ENCODE assay signal across 1 cellular context in the genomic region with DNA sequence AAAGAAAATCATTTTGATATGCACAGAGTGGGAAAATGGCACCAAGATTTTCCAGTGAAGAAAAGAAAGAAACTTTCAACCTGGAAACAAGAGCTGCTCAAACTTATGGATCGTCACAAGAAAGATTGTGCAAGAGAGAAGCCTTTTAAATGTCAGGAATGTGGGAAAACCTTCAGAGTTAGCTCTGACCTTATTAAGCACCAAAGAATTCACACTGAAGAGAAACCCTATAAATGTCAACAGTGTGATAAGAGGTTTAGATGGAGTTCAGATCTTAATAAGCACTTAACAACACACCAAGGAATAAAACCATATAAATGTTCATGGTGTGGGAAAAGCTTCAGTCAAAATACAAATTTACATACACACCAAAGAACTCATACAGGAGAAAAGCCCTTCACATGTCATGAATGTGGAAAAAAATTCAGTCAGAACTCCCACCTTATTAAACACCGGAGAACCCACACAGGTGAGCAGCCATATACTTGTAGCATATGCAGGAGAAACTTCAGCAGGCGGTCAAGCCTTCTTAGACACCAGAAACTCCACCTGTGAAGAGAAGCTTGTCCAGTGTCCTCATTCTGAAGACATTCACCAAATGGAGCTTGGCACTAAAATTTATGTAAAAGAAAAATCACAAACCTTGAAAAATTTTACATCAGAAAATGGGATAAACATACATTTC.
A peak's percentile ranks its signal among the peaks of the same experiment; 100 is the strongest.
TF ChIP-seq lines count a peak whose summit lies in the region.

No MANE protein-coding gene starts in this region.

TF ChIP-seq in K562, 482 proteins besides CTCF, POLR2A, EP300 and RAD21 (continued from another document):
- TF ChIP-seq, protein P1, sequence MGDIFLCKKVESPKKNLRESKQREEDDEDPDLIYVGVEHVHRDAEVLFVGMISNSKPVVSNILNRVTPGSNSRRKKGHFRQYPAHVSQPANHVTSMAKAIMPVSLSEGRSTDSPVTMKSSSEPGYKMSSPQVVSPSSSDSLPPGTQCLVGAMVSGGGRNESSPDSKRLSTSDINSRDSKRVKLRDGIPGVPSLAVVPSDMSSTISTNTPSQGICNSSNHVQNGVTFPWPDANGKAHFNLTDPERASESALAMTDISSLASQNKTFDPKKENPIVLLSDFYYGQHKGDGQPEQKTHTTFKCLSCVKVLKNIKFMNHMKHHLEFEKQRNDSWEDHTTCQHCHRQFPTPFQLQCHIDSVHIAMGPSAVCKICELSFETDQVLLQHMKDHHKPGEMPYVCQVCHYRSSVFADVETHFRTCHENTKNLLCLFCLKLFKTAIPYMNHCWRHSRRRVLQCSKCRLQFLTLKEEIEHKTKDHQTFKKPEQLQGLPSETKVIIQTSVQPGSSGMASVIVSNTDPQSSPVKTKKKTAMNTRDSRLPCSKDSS (IDR thresholded peaks at IDR 0.05; ENCODE audit: low read depth, partially characterized antibody) = peak; percentile 99
- peak; percentile 69 for TF ChIP-seq SOX6 (IDR thresholded peaks at IDR 0.05)
- 0 out of 4 replicates have a peak, but pooled peaks of 1 of the 2 experiments have one; percentile 10 for TF ChIP-seq TEAD1 (CRISPR knock-in tag; IDR thresholded peaks at IDR 0.05)
- 0 out of 2 replicates have a peak, but pooled peaks have one; percentile 28 for TF ChIP-seq MEF2D (tag; conservative IDR thresholded peaks at IDR 0.05; ENCODE audit: low read depth)
- peak; percentile 67; the same call in 1 of the 2 replicates for TF ChIP-seq MTA1 (IDR thresholded peaks at IDR 0.05; ENCODE audit: borderline replicate concordance)
- TF ChIP-seq HDAC2 (IDR thresholded peaks at IDR 0.05) = peak; percentile 51; the same call in 1 of the 2 replicates
